3 cellular contexts compared by ENCODE assay signal in the genomic region with DNA sequence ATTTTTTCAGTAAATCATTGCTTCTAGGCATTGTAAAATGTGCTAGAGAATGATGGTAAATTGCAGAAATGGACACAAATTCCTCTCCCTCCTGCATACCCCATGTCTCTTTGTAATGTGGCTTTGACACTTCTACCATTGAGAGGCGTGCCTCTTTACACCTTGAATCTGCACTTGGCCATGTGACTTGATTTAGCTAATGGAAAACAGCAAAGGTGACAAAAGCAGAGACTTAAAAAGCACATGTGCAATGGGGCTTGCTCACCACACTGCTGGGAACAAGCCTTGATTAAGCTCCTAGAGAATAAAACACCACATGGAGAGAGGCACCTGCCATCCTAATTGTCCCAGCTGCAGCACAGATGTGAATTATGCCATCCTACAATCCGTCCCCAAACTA.
TF ChIP-seq lines count a peak whose summit lies in the region.

No MANE protein-coding gene starts in this region.

TF ChIP-seq in HepG2, 621 proteins besides CTCF, POLR2A, EP300 and RAD21 (continued from another document):
- TF ChIP-seq, protein P1, sequence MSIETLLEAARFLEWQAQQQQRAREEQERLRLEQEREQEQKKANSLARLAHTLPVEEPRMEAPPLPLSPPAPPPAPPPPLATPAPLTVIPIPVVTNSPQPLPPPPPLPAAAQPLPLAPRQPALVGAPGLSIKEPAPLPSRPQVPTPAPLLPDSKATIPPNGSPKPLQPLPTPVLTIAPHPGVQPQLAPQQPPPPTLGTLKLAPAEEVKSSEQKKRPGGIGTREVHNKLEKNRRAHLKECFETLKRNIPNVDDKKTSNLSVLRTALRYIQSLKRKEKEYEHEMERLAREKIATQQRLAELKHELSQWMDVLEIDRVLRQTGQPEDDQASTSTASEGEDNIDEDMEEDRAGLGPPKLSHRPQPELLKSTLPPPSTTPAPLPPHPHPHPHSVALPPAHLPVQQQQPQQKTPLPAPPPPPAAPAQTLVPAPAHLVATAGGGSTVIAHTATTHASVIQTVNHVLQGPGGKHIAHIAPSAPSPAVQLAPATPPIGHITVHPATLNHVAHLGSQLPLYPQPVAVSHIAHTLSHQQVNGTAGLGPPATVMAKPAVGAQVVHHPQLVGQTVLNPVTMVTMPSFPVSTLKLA (IDR thresholded peaks at IDR 0.05) = peak; percentile 35; the same call in 1 of the 2 replicates
- TF ChIP-seq KMT2A (CRISPR knock-in tag; IDR thresholded peaks at IDR 0.05) (no peak), MAFG (CRISPR knock-in tag; IDR thresholded peaks at IDR 0.05) (no peak), ZNF557 (CRISPR knock-in tag; IDR thresholded peaks at IDR 0.05) (no peak)

TF ChIP-seq in GM23338, 12 proteins besides CTCF, POLR2A, EP300 and RAD21 (continued from another document and continues in another):
- TF ChIP-seq, protein P2, sequence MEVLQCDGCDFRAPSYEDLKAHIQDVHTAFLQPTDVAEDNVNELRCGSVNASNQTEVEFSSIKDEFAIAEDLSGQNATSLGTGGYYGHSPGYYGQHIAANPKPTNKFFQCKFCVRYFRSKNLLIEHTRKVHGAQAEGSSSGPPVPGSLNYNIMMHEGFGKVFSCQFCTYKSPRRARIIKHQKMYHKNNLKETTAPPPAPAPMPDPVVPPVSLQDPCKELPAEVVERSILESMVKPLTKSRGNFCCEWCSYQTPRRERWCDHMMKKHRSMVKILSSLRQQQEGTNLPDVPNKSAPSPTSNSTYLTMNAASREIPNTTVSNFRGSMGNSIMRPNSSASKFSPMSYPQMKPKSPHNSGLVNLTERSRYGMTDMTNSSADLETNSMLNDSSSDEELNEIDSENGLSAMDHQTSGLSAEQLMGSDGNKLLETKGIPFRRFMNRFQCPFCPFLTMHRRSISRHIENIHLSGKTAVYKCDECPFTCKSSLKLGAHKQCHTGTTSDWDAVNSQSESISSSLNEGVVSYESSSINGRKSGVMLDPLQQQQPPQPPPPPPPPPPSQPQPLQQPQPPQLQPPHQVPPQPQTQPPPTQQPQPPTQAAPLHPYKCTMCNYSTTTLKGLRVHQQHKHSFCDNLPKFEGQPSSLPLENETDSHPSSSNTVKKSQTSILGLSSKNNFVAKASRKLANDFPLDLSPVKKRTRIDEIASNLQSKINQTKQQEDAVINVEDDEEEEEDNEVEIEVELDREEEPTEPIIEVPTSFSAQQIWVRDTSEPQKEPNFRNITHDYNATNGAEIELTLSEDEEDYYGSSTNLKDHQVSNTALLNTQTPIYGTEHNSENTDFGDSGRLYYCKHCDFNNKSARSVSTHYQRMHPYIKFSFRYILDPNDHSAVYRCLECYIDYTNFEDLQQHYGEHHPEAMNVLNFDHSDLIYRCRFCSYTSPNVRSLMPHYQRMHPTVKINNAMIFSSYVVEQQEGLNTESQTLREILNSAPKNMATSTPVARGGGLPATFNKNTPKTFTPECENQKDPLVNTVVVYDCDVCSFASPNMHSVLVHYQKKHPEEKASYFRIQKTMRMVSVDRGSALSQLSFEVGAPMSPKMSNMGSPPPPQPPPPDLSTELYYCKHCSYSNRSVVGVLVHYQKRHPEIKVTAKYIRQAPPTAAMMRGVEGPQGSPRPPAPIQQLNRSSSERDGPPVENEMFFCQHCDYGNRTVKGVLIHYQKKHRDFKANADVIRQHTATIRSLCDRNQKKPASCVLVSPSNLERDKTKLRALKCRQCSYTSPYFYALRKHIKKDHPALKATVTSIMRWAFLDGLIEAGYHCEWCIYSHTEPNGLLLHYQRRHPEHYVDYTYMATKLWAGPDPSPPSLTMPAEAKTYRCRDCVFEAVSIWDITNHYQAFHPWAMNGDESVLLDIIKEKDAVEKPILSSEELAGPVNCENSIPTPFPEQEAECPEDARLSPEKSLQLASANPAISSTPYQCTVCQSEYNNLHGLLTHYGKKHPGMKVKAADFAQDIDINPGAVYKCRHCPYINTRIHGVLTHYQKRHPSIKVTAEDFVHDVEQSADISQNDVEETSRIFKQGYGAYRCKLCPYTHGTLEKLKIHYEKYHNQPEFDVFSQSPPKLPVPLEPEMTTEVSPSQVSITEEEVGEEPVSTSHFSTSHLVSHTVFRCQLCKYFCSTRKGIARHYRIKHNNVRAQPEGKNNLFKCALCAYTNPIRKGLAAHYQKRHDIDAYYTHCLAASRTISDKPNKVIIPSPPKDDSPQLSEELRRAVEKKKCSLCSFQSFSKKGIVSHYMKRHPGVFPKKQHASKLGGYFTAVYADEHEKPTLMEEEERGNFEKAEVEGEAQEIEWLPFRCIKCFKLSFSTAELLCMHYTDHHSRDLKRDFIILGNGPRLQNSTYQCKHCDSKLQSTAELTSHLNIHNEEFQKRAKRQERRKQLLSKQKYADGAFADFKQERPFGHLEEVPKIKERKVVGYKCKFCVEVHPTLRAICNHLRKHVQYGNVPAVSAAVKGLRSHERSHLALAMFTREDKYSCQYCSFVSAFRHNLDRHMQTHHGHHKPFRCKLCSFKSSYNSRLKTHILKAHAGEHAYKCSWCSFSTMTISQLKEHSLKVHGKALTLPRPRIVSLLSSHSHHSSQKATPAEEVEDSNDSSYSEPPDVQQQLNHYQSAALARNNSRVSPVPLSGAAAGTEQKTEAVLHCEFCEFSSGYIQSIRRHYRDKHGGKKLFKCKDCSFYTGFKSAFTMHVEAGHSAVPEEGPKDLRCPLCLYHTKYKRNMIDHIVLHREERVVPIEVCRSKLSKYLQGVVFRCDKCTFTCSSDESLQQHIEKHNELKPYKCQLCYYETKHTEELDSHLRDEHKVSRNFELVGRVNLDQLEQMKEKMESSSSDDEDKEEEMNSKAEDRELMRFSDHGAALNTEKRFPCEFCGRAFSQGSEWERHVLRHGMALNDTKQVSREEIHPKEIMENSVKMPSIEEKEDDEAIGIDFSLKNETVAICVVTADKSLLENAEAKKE (CRISPR knock-in tag; IDR thresholded peaks at IDR 0.05) = no peak
- TF ChIP-seq, protein P3, sequence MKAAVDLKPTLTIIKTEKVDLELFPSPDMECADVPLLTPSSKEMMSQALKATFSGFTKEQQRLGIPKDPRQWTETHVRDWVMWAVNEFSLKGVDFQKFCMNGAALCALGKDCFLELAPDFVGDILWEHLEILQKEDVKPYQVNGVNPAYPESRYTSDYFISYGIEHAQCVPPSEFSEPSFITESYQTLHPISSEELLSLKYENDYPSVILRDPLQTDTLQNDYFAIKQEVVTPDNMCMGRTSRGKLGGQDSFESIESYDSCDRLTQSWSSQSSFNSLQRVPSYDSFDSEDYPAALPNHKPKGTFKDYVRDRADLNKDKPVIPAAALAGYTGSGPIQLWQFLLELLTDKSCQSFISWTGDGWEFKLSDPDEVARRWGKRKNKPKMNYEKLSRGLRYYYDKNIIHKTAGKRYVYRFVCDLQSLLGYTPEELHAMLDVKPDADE (IDR thresholded peaks at IDR 0.05) = no peak
- TF ChIP-seq, protein P4, sequence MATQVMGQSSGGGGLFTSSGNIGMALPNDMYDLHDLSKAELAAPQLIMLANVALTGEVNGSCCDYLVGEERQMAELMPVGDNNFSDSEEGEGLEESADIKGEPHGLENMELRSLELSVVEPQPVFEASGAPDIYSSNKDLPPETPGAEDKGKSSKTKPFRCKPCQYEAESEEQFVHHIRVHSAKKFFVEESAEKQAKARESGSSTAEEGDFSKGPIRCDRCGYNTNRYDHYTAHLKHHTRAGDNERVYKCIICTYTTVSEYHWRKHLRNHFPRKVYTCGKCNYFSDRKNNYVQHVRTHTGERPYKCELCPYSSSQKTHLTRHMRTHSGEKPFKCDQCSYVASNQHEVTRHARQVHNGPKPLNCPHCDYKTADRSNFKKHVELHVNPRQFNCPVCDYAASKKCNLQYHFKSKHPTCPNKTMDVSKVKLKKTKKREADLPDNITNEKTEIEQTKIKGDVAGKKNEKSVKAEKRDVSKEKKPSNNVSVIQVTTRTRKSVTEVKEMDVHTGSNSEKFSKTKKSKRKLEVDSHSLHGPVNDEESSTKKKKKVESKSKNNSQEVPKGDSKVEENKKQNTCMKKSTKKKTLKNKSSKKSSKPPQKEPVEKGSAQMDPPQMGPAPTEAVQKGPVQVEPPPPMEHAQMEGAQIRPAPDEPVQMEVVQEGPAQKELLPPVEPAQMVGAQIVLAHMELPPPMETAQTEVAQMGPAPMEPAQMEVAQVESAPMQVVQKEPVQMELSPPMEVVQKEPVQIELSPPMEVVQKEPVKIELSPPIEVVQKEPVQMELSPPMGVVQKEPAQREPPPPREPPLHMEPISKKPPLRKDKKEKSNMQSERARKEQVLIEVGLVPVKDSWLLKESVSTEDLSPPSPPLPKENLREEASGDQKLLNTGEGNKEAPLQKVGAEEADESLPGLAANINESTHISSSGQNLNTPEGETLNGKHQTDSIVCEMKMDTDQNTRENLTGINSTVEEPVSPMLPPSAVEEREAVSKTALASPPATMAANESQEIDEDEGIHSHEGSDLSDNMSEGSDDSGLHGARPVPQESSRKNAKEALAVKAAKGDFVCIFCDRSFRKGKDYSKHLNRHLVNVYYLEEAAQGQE (IDR thresholded peaks at IDR 0.05; ENCODE audit: unreplicated experiment) = no peak
- no peak for TF ChIP-seq CREB1 (CRISPR knock-in tag; IDR thresholded peaks at IDR 0.05; ENCODE audit: low read depth)

TF ChIP-seq in WTC11, 78 proteins besides CTCF, POLR2A, EP300 and RAD21 (continued from another document):
- TF ChIP-seq, protein P5, sequence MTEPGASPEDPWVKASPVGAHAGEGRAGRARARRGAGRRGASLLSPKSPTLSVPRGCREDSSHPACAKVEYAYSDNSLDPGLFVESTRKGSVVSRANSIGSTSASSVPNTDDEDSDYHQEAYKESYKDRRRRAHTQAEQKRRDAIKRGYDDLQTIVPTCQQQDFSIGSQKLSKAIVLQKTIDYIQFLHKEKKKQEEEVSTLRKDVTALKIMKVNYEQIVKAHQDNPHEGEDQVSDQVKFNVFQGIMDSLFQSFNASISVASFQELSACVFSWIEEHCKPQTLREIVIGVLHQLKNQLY (CRISPR knock-in tag; IDR thresholded peaks at IDR 0.05) = no peak
- TF ChIP-seq, protein P6, sequence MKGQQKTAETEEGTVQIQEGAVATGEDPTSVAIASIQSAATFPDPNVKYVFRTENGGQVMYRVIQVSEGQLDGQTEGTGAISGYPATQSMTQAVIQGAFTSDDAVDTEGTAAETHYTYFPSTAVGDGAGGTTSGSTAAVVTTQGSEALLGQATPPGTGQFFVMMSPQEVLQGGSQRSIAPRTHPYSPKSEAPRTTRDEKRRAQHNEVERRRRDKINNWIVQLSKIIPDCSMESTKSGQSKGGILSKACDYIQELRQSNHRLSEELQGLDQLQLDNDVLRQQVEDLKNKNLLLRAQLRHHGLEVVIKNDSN (CRISPR knock-in tag; IDR thresholded peaks at IDR 0.05) = 0 out of 2 replicates have a peak, but pooled peaks have one; percentile 14
- TF ChIP-seq, protein P7, sequence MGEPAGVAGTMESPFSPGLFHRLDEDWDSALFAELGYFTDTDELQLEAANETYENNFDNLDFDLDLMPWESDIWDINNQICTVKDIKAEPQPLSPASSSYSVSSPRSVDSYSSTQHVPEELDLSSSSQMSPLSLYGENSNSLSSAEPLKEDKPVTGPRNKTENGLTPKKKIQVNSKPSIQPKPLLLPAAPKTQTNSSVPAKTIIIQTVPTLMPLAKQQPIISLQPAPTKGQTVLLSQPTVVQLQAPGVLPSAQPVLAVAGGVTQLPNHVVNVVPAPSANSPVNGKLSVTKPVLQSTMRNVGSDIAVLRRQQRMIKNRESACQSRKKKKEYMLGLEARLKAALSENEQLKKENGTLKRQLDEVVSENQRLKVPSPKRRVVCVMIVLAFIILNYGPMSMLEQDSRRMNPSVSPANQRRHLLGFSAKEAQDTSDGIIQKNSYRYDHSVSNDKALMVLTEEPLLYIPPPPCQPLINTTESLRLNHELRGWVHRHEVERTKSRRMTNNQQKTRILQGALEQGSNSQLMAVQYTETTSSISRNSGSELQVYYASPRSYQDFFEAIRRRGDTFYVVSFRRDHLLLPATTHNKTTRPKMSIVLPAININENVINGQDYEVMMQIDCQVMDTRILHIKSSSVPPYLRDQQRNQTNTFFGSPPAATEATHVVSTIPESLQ (CRISPR knock-in tag; IDR thresholded peaks at IDR 0.05) = no peak
- TF ChIP-seq, protein P8, sequence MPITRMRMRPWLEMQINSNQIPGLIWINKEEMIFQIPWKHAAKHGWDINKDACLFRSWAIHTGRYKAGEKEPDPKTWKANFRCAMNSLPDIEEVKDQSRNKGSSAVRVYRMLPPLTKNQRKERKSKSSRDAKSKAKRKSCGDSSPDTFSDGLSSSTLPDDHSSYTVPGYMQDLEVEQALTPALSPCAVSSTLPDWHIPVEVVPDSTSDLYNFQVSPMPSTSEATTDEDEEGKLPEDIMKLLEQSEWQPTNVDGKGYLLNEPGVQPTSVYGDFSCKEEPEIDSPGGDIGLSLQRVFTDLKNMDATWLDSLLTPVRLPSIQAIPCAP (CRISPR knock-in tag; IDR thresholded peaks at IDR 0.05) = no peak
- TF ChIP-seq ELF4 (CRISPR knock-in tag; IDR thresholded peaks at IDR 0.05; ENCODE audit: low read depth) = no peak
- no peak for TF ChIP-seq SP1 (CRISPR knock-in tag; conservative IDR thresholded peaks at IDR 0.05)
- no peak for TF ChIP-seq RELA (CRISPR knock-in tag; IDR thresholded peaks at IDR 0.05; ENCODE audit: borderline replicate concordance)
